12 cellular contexts compared by ENCODE assay signal in genomic region chrX:148024425-148025148, GRCh38. TPM values are rescaled to one million over a fixed set of nuclear protein-coding genes. Genes with fewer than 3 reads are reported as not detected.
DNase-seq lines count a peak whose midpoint lies in the region; ATAC-seq, FAIRE-seq and TF ChIP-seq lines count a peak whose summit lies in the region.
"Had no signal": no experiment of that assay in that cellular context is flagged by ENCODE, and none has a peak within 500 bp of the region (broad histone marks: within the 10 kb centered on the region; RNA-seq: fewer than 3 reads in every experiment).

No MANE protein-coding gene starts in this region.

- TF ChIP-seq POLR2A in breast epithelium (IDR thresholded peaks at IDR 0.05), result no peak

- H3K4me3 ChIP-seq in Karpas-422 (ENCODE audit: low read length) (no peak overlapping the region), breast epithelium (no peak overlapping the region)

- no peaks in the 10 kb centered on the region for H3K9me2 ChIP-seq in Karpas-422 (replicated peaks; ENCODE audit: insufficient read depth, low read length)

- H3K9me3 ChIP-seq in Karpas-422 (ENCODE audit: low read length) (no peaks in the 10 kb centered on the region), breast epithelium (no peaks in the 10 kb centered on the region)

- H3K4me2 ChIP-seq in Karpas-422 (ENCODE audit: low read depth, low read length, poor library complexity, severe bottlenecking), result peak overlapping the region; percentile 47

- H3K4me1 ChIP-seq in Karpas-422 (ENCODE audit: low read length) (peaks cover 11% of the 10 kb centered on the region), breast epithelium (no peaks in the 10 kb centered on the region)

- intact Hi-C loops in breast epithelium (cut with DNase I; ENCODE audit: low total_unique reads), result no loop called here

- H3K27ac ChIP-seq in Karpas-422 (ENCODE audit: low read length) (no peak overlapping the region), breast epithelium (no peak overlapping the region)
- H3K27ac ChIP-seq: 22Rv1 had no signal

- no peak overlapping the region for H3K9ac ChIP-seq in Karpas-422 (ENCODE audit: low read length)

- H4K20me1 ChIP-seq in Karpas-422 (ENCODE audit: insufficient read depth, low read depth, low read length), result no peaks in the 10 kb centered on the region

- peak; percentile 67 for ATAC-seq in HG02840 (IDR thresholded peaks at IDR 0.05; ENCODE audit: low FRiP score, unreplicated experiment)

- H3K36me3 ChIP-seq in Karpas-422 (ENCODE audit: insufficient read depth, low read length) (no peaks in the 10 kb centered on the region), breast epithelium (no peaks in the 10 kb centered on the region)

- no peak for TF ChIP-seq CTCF in breast epithelium (IDR thresholded peaks at IDR 0.05)

- FAIRE-seq in HTR-8/SVneo (lab: Jason Lieb, UNC), result no peak

- peak; percentile 61 for DNase-seq in SIG-M5 treated with dmso at 0.1 percent for 504 hours (lab: John Stamatoyannopoulos, UW; ENCODE audit: unreplicated experiment)
- no peak for DNase-seq in SIG-M5 (lab: John Stamatoyannopoulos, UW)
- DNase-seq in Karpas-422, result peak; percentile 81
- no peak for DNase-seq in stimulated activated naive CD4-positive, alpha-beta T cell (lab: John Stamatoyannopoulos, UW)
- DNase-seq in HTR-8/SVneo (ENCODE audit: insufficient read length, low spot score), result no peak
- no peak for DNase-seq in breast epithelium (ENCODE audit: low spot score in 2 of 2)
- no peak for DNase-seq in NCI-H1105 (lab: John Stamatoyannopoulos, UW)
- DNase-seq: activated T-cell treated with anti-CD3 and anti-CD28 coated beads, Interleukin-2, amount 50 U/mL, for 48 hours had no signal

- H2AFZ ChIP-seq in Karpas-422 (ENCODE audit: low read length), result peak overlapping the region; percentile 72

- H3K79me2 ChIP-seq in Karpas-422 (ENCODE audit: low read length), result no peaks in the 10 kb centered on the region

- H3K27me3 ChIP-seq in Karpas-422 (ENCODE audit: low read length), result no peaks in the 10 kb centered on the region
- H3K27me3 ChIP-seq in breast epithelium, result peaks cover 0 to 3% of the 10 kb centered on the region in 2 donors

RNA-seq across cellular contexts. Expression of gene FMR1NB, which starts 43.5 kb away (rescaled TPM):
- total RNA-seq in Karpas-422 (2014; rRNA removed; shearing (Covaris generic); ENCODE audit: low replicate concordance), result not detected in 2 replicates
- not detected for total RNA-seq in breast epithelium
- total RNA-seq: fibroblast of villous mesenchyme, lower leg skin had no signal

Comparison
In these comparisons a context has a peak if more than half of its experiments do, and no peak if none do; other contexts are left out.
1. DNase-seq: peak in SIG-M5 treated with dmso at 0.1 percent for 504 hours (single experiment) and Karpas-422 (single experiment); none in SIG-M5 (single experiment), stimulated activated naive CD4-positive, alpha-beta T cell (0 of 6), HTR-8/SVneo (single experiment), breast epithelium (0 of 2) and NCI-H1105 (single experiment).